ENCODE assay signal across 8 cellular contexts in the genomic region with DNA sequence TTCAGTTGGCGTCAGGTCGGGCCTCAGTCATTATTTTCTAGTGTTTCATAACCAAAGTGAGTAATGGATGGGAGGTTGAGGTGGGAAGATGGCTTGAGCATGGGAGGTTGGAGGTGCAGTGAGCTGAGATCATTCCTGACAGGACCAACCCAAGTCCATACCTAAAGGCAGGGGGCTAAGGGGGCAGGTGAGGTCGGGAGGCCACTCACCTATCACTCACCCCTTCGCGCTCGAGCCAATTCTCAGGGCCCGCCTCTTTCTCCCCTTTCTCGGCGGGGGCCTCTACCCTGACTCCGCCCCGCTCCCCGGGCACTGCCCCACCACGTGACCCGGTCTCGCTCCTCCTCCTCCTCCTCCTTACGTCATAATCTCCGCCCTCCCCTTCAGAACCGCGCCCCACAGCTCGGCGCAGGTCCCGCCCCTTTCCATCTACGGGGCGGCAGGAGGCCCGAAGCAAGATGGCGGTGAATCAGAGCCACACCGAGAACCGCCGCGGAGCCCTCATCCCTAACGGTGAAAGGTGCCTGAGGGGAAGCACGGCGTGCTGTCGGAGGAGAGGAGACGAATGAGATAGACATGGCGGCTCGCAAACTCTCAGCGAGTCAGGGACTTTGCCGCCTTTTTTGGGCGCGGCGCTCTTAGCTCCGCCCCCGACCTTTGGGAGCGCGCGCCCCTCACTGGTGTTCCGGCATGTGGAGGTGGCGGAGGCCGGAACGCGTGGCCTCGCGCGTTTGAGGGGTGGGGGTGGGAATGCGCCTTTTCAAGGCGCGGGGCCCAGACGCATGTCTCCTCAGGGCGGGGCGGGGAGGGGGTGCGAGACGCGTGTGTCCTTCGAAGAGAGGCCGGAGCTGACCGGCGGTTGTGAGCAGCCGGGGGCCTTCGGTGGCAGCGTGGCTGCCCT. TPM values are rescaled to one million over a fixed set of nuclear protein-coding genes. Genes with fewer than 3 reads are reported as not detected.
DNase-seq lines count a peak whose midpoint lies in the region; ATAC-seq and TF ChIP-seq lines count a peak whose summit lies in the region.

Gene WBP2NL, plus strand, starts transcription at position 428 of the 901 bp plus-strand sequence. Its CDS starts 31 bp downstream, at position 459.

- no peak for TF ChIP-seq POLR2A in vagina (IDR thresholded peaks at IDR 0.05)

- no peak for TF ChIP-seq CTCF in vagina (IDR thresholded peaks at IDR 0.05)

- H3K36me3 Mint-ChIP-seq in activated naive CD4-positive, alpha-beta T cell treated with anti-CD3 and anti-CD28 coated beads, Interleukin-2, amount 50 U/mL, for 72 hours, result peaks cover 24 to 27% of the 10 kb centered on the region in 2 donors

- H3K27ac Mint-ChIP-seq in activated naive CD4-positive, alpha-beta T cell treated with anti-CD3 and anti-CD28 coated beads, Interleukin-2, amount 50 U/mL, for 72 hours, result peak within 1 kb of the TSS; percentile 86 to 87

- ATAC-seq in GM18517 (IDR thresholded peaks at IDR 0.05; ENCODE audit: unreplicated experiment), result peak; percentile 69
- ATAC-seq in HG03196 (IDR thresholded peaks at IDR 0.05; ENCODE audit: unreplicated experiment), result peak; percentile 82
- peak; percentile 92 to 97 for ATAC-seq in activated naive CD4-positive, alpha-beta T cell treated with anti-CD3 and anti-CD28 coated beads, Interleukin-2, amount 50 U/mL, for 72 hours

- H3K4me1 ChIP-seq in vagina, result peaks cover 16% of the 10 kb centered on the region

- intact Hi-C loops in head of caudate nucleus (cut with DNase I), result no loop called here
- intact Hi-C loops in vagina (cut with DNase I), result no loop called here

- peaks cover 17 to 20% of the 10 kb centered on the region in 2 donors for H3K9me3 Mint-ChIP-seq in activated naive CD4-positive, alpha-beta T cell treated with anti-CD3 and anti-CD28 coated beads, Interleukin-2, amount 50 U/mL, for 72 hours

- H3K27me3 ChIP-seq in vagina, result no peaks in the 10 kb centered on the region

- peak; percentile 64 to 74 for DNase-seq in SHP77 (lab: John Stamatoyannopoulos, UW)
- peak; percentile 80 to 87 for DNase-seq in activated naive CD4-positive, alpha-beta T cell treated with anti-CD3 and anti-CD28 coated beads, Interleukin-2, amount 50 U/mL, for 72 hours (ENCODE audit: low spot score in 2 of 2)
- peak; percentile 77 to 97 (median 91) for DNase-seq in head of caudate nucleus
- DNase-seq in retina, result peak; percentile 83
- no peak for DNase-seq in vagina (ENCODE audit: extremely low spot score in 2 of 2)
- DNase-seq in NCI-H1694 (lab: John Stamatoyannopoulos, UW), result no peak

- no peaks in the 10 kb centered on the region for H3K36me3 ChIP-seq in vagina

- H3K27ac ChIP-seq in vagina, result no peak within 1 kb of the TSS

- H3K9me3 ChIP-seq in vagina, result no peaks in the 10 kb centered on the region

- H3K4me3 ChIP-seq in vagina, result peak within 1 kb of the TSS; percentile 33 to 54

RNA-seq across cellular contexts. Expression of gene WBP2NL, which starts in this region (rescaled TPM):
- under 1 TPM; 0.39 to 0.47 TPM for total RNA-seq in activated naive CD4-positive, alpha-beta T cell treated with anti-CD3 and anti-CD28 coated beads, Interleukin-2, amount 50 U/mL, for 72 hours
- 2.0 TPM for total RNA-seq in vagina

Comparison
In these comparisons a context has a peak if more than half of its experiments do, and no peak if none do; other contexts are left out.
1. Peak in DNase-seq and ATAC-seq in activated naive CD4-positive, alpha-beta T cell treated with anti-CD3 and anti-CD28 coated beads, Interleukin-2, amount 50 U/mL, for 72 hours; RNA of the gene not detected or under 1 TPM.
2. DNase-seq: peak in SHP77 (2 of 2), head of caudate nucleus (42 of 42) and retina (single experiment); none in vagina (0 of 2) and NCI-H1694 (single experiment).
3. Peak in every context shown above with its lines, with median percentiles within 50 percentile points of each other: ATAC-seq.